ENCODE assay signal across 28 cellular contexts in the genomic region with DNA sequence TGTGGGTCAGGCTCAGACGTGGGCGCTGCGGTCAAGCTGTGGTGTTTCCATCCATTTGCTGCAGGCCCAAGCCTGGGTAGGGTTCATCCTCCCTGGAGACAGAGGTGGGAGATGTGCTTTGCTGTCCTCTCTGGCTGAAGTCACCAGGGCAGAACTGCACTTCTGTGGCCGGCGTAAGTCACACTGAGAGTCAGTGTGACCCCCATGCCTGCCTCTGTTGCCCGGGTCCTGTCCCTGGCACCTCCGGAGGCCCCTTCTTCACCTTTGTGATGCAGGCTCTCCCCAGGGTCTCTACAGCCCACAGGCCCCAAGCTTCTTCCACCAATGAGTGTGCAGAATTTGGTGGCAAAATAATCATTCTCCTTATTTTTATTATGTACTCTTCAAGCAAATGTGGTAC. TPM values are rescaled to one million over a fixed set of nuclear protein-coding genes. Genes with fewer than 3 reads are reported as not detected.
"Had no signal": no experiment of that assay in that cellular context is flagged by ENCODE, and none has a peak within 500 bp of the region (broad histone marks: within the 10 kb centered on the region; RNA-seq: fewer than 3 reads in every experiment).

No MANE protein-coding gene starts in this region.

- H3K36me3 Mint-ChIP-seq: activated CD4-positive, alpha-beta memory T cell treated with anti-CD3 and anti-CD28 coated beads for 36 hours had no signal

- H3K4me1 Mint-ChIP-seq: central memory CD8-positive, alpha-beta T cell had no signal

- DNase-seq: activated CD4-positive, alpha-beta memory T cell treated with anti-CD3 and anti-CD28 coated beads for 36 hours; activated CD4-positive, alpha-beta T cell treated with anti-CD3 and anti-CD28 coated beads for 48 hours; activated CD8-positive, alpha-beta memory T cell treated with anti-CD3 and anti-CD28 coated beads, Interleukin-2, amount 50 U/mL, for 4 hours; activated gamma-delta T cell treated with Interleukin-2 at 50 U/mL for 16 hours; activated naive CD4-positive, alpha-beta T cell treated with anti-CD3 and anti-CD28 coated beads, Interleukin-2, amount 50 U/mL, for 16 hours; activated T-cell treated with anti-CD3 and anti-CD28 coated beads, Interleukin-2, amount 50 U/mL, for 1 hour; amygdala; effector CD8-positive, alpha-beta T cell; esophagus squamous epithelium; foreskin melanocyte; heart right ventricle; lower lobe of right lung; mesenchymal stem cell; stimulated activated naive CD4-positive, alpha-beta T cell treated with Interleukin-2 at 50 U/mL for 16 hours; T-helper 17 cell; T1000; testis; WERI-Rb-1 had no signal

- H3K27ac Mint-ChIP-seq: activated CD4-positive, alpha-beta memory T cell treated with anti-CD3 and anti-CD28 coated beads for 36 hours; activated T-helper 1 cell treated with anti-CD3 and anti-CD28 coated beads, Interleukin-12 subunit alpha, Interleukin-12 subunit beta, Interleukin-2, Interleukin-4 antibody, amounts not matched to agents 30 ng/mL and 10 ng/mL and 1 ng/mL, durations not matched to agents 14 hours and 24 hours and 36 hours; nephron; T-helper 17 cell had no signal

- H3K4me3 Mint-ChIP-seq: activated CD4-positive, alpha-beta memory T cell treated with anti-CD3 and anti-CD28 coated beads for 36 hours; activated T-helper 1 cell treated with anti-CD3 and anti-CD28 coated beads, Interleukin-12 subunit alpha, Interleukin-12 subunit beta, Interleukin-2, Interleukin-4 antibody, amounts not matched to agents 30 ng/mL and 10 ng/mL and 1 ng/mL, durations not matched to agents 14 hours and 24 hours and 36 hours; central memory CD8-positive, alpha-beta T cell; nephron; T-helper 17 cell had no signal

- H3K9me3 Mint-ChIP-seq: activated CD4-positive, alpha-beta memory T cell treated with anti-CD3 and anti-CD28 coated beads for 36 hours; central memory CD8-positive, alpha-beta T cell had no signal

- H3K27me3 Mint-ChIP-seq: activated CD4-positive, alpha-beta memory T cell treated with anti-CD3 and anti-CD28 coated beads for 36 hours; central memory CD8-positive, alpha-beta T cell; T-helper 17 cell had no signal

- ATAC-seq: activated CD4-positive, CD25-positive, alpha-beta regulatory T cell treated with anti-CD3 and anti-CD28 coated beads, Interleukin-2, amount 50 U/mL, for 24 hours; heart right ventricle; left lobe of liver; lower lobe of right lung; T-helper 17 cell had no signal

RNA-seq across cellular contexts. Expression of gene DACT2, which starts 53.8 kb away (rescaled TPM):
- total RNA-seq: activated CD4-positive, alpha-beta memory T cell treated with anti-CD3 and anti-CD28 coated beads for 36 hours; activated CD8-positive, alpha-beta memory T cell treated with anti-CD3 and anti-CD28 coated beads for 36 hours; dermis microvascular lymphatic vessel endothelial cell; glomerular endothelial cell; mononuclear cell; myocyte; T-helper 17 cell had no signal
